In the genomic region with DNA sequence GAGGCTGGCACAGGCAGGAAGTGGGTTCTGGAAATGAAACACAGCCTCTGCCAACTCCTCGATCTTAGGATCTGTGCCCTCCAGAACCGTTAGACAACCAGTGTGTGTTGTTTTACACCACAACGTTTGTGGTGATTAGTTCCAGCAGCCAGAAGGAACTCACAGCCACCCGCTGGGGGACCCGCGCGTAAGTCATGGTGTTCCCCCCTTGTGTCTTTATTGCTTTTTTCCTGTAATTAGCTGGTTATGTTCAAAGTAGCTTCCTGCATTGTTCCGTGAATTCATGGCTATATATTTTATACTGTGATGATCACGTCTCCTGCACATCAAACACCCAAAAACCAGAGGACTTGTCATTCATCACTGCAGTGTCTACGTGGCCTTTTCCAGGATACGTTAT, we compare ENCODE assay signal across 27 cellular contexts.
"Had no signal": no experiment of that assay in that cellular context is flagged by ENCODE, and none has a peak within 500 bp of the region (broad histone marks: within the 10 kb centered on the region; RNA-seq: fewer than 3 reads in every experiment).

No MANE protein-coding gene starts in this region.

- H3K27ac ChIP-seq: adrenal gland, body of pancreas, esophagus squamous epithelium had no signal

- H3K4me1 Mint-ChIP-seq: activated CD4-positive, alpha-beta T cell treated with anti-CD3 and anti-CD28 coated beads, Interleukin-2, amount 10 ng/mL, durations not matched to agents 24 days and 14 days; activated naive CD4-positive, alpha-beta T cell treated with anti-CD3 and anti-CD28 coated beads, Interleukin-2, amount 50 U/mL, for 24 hours; activated naive CD8-positive, alpha-beta T cell treated with anti-CD3 and anti-CD28 coated beads for 36 hours; activated naive CD8-positive, alpha-beta T cell treated with anti-CD3 and anti-CD28 coated beads, Interleukin-2, amount 50 U/mL, for 24 hours had no signal

- H3K36me3 ChIP-seq: adrenal gland, esophagus squamous epithelium had no signal

- H3K27me3 Mint-ChIP-seq: activated CD4-positive, alpha-beta memory T cell treated with anti-CD3 and anti-CD28 coated beads for 36 hours; activated CD4-positive, alpha-beta T cell treated with anti-CD3 and anti-CD28 coated beads for 36 hours; activated naive CD4-positive, alpha-beta T cell treated with anti-CD3 and anti-CD28 coated beads, Interleukin-2, amount 50 U/mL, for 24 hours; activated naive CD8-positive, alpha-beta T cell treated with anti-CD3 and anti-CD28 coated beads, Interleukin-2, amount 50 U/mL, for 24 hours had no signal

- H3K4me3 Mint-ChIP-seq: activated CD4-positive, alpha-beta memory T cell treated with anti-CD3 and anti-CD28 coated beads for 36 hours; activated CD4-positive, alpha-beta T cell treated with anti-CD3 and anti-CD28 coated beads for 36 hours; activated CD4-positive, alpha-beta T cell treated with anti-CD3 and anti-CD28 coated beads, Interleukin-2, amount 10 ng/mL, durations not matched to agents 24 days and 14 days; activated CD8-positive, alpha-beta memory T cell treated with anti-CD3 and anti-CD28 coated beads, Interleukin-2, amount 10 ng/mL, durations not matched to agents 7 days and 5 days; activated CD8-positive, alpha-beta T cell treated with anti-CD3 and anti-CD28 coated beads, Interleukin-2, amount 10 ng/mL, durations not matched to agents 7 days and 5 days; activated naive CD4-positive, alpha-beta T cell treated with anti-CD3 and anti-CD28 coated beads for 36 hours; activated naive CD4-positive, alpha-beta T cell treated with anti-CD3 and anti-CD28 coated beads, Interleukin-2, amount 50 U/mL, for 24 hours; activated naive CD8-positive, alpha-beta T cell treated with anti-CD3 and anti-CD28 coated beads for 36 hours; activated naive CD8-positive, alpha-beta T cell treated with anti-CD3 and anti-CD28 coated beads, Interleukin-2, amount 50 U/mL, for 24 hours; activated T-helper 1 cell treated with anti-CD3 and anti-CD28 coated beads, Interleukin-12 subunit alpha, Interleukin-12 subunit beta, Interleukin-2, Interleukin-4 antibody, amounts not matched to agents 30 ng/mL and 10 ng/mL and 1 ng/mL, durations not matched to agents 14 hours and 24 hours and 36 hours; effector memory CD8-positive, alpha-beta T cell had no signal

- H3K27ac Mint-ChIP-seq: activated CD4-positive, alpha-beta memory T cell treated with anti-CD3 and anti-CD28 coated beads for 36 hours; activated CD4-positive, alpha-beta T cell treated with anti-CD3 and anti-CD28 coated beads for 36 hours; activated CD4-positive, alpha-beta T cell treated with anti-CD3 and anti-CD28 coated beads, Interleukin-2, amount 10 ng/mL, durations not matched to agents 24 days and 14 days; activated CD8-positive, alpha-beta memory T cell treated with anti-CD3 and anti-CD28 coated beads, Interleukin-2, amount 10 ng/mL, durations not matched to agents 7 days and 5 days; activated CD8-positive, alpha-beta T cell treated with anti-CD3 and anti-CD28 coated beads, Interleukin-2, amount 10 ng/mL, durations not matched to agents 7 days and 5 days; activated naive CD4-positive, alpha-beta T cell treated with anti-CD3 and anti-CD28 coated beads for 36 hours; activated naive CD4-positive, alpha-beta T cell treated with anti-CD3 and anti-CD28 coated beads, Interleukin-2, amount 50 U/mL, for 24 hours; activated naive CD8-positive, alpha-beta T cell treated with anti-CD3 and anti-CD28 coated beads for 36 hours; activated naive CD8-positive, alpha-beta T cell treated with anti-CD3 and anti-CD28 coated beads, Interleukin-2, amount 50 U/mL, for 24 hours; activated T-helper 1 cell treated with anti-CD3 and anti-CD28 coated beads, Interleukin-12 subunit alpha, Interleukin-12 subunit beta, Interleukin-2, Interleukin-4 antibody, amounts not matched to agents 30 ng/mL and 10 ng/mL and 1 ng/mL, durations not matched to agents 14 hours and 24 hours and 36 hours; activated T-helper 2 cell treated with anti-CD3 and anti-CD28 coated beads, Interferon-gamma antibody, Interleukin-2, Interleukin-4, amounts not matched to agents 10 μg/mL and 5 μg/mL and 100 μg/mL, durations not matched to agents 14 hours and 24 hours and 36 hours; effector memory CD8-positive, alpha-beta T cell had no signal

- ATAC-seq: activated CD4-positive, alpha-beta T cell treated with anti-CD3 and anti-CD28 coated beads for 36 hours; activated CD8-positive, alpha-beta memory T cell treated with anti-CD3 and anti-CD28 coated beads, Interleukin-2, amount 10 ng/mL, durations not matched to agents 7 days and 5 days; activated CD8-positive, alpha-beta T cell treated with anti-CD3 and anti-CD28 coated beads, Interleukin-2, amount 10 ng/mL, durations not matched to agents 7 days and 5 days; activated naive CD8-positive, alpha-beta T cell treated with anti-CD3 and anti-CD28 coated beads, Interleukin-2, amount 50 U/mL, for 24 hours; body of pancreas; effector memory CD8-positive, alpha-beta T cell had no signal

- H3K9me3 ChIP-seq: adrenal gland, body of pancreas, esophagus squamous epithelium had no signal

- H3K36me3 Mint-ChIP-seq: activated naive CD8-positive, alpha-beta T cell treated with anti-CD3 and anti-CD28 coated beads for 36 hours had no signal

- H3K4me3 ChIP-seq: adrenal gland, body of pancreas, esophagus squamous epithelium had no signal

- H3K27me3 ChIP-seq: adrenal gland, body of pancreas, esophagus squamous epithelium had no signal

- H3K4me1 ChIP-seq: adrenal gland, body of pancreas, esophagus squamous epithelium had no signal

- DNase-seq: activated CD4-positive, alpha-beta memory T cell treated with anti-CD3 and anti-CD28 coated beads for 36 hours; activated CD4-positive, alpha-beta T cell treated with anti-CD3 and anti-CD28 coated beads for 36 hours; activated CD4-positive, alpha-beta T cell treated with anti-CD3 and anti-CD28 coated beads, Interleukin-2, amount 10 ng/mL, durations not matched to agents 24 days and 14 days; activated CD4-positive, CD25-positive, alpha-beta regulatory T cell; activated CD4-positive, CD25-positive, alpha-beta regulatory T cell treated with anti-CD3 and anti-CD28 coated beads, Interleukin-2, amount 50 U/mL, for 72 hours; activated CD8-positive, alpha-beta memory T cell treated with anti-CD3 and anti-CD28 coated beads, Interleukin-2, amount 10 ng/mL, durations not matched to agents 7 days and 5 days; activated CD8-positive, alpha-beta memory T cell treated with anti-CD3 and anti-CD28 coated beads, Interleukin-2, amount 50 U/mL, for 4 hours; activated CD8-positive, alpha-beta T cell treated with anti-CD3 and anti-CD28 coated beads, Interleukin-2, amount 10 ng/mL, durations not matched to agents 7 days and 5 days; activated effector memory CD4-positive, alpha-beta T cell treated with anti-CD3 and anti-CD28 coated beads, Interleukin-2, amount 50 U/mL, for 16 hours; activated naive CD4-positive, alpha-beta T cell treated with anti-CD3 and anti-CD28 coated beads for 36 hours; activated naive CD8-positive, alpha-beta T cell treated with anti-CD3 and anti-CD28 coated beads for 36 hours; activated naive CD8-positive, alpha-beta T cell treated with anti-CD3 and anti-CD28 coated beads, Interleukin-2, amount 50 U/mL, for 24 hours; activated T-cell treated with anti-CD3 and anti-CD28 coated beads, Interleukin-2, amount 50 U/mL, for 1 hour; activated T-cell treated with anti-CD3 and anti-CD28 coated beads, Interleukin-2, amount 50 U/mL, for 48 hours; adrenal gland; aorta; body of pancreas; cortex of kidney; dermis blood vessel endothelial cell; effector CD4-positive, alpha-beta T cell; effector memory CD8-positive, alpha-beta T cell; erythroblast; esophagus squamous epithelium; T-helper 2 cell had no signal
